Comparison of ENCODE assay signal across 8 cellular contexts in the genomic region with DNA sequence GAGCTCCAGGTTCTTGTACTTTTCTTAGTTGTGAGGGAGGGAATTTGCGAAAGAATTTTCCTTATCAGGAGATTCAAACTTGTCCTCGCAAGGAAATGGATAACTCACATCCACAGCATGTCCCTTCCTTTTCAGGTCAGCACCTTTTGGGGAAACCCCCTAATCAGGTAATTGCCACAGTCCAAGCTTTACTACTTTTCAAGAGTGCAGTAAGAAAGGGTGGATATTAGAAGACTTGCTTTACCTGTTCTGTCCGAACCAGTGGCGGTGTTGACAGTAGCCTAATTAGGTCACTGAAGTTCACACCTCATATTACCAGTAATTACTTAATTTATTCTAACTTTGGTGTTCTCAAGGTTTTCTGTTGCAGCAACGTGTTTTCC. TPM values are rescaled to one million over a fixed set of nuclear protein-coding genes. Genes with fewer than 3 reads are reported as not detected.
A peak's percentile ranks its signal among the peaks of the same experiment; 100 is the strongest.
DNase-seq lines count a peak whose midpoint lies in the region; ATAC-seq, FAIRE-seq and TF ChIP-seq lines count a peak whose summit lies in the region.

No MANE protein-coding gene starts in this region.

- POLR2A ChIA-PET in activated naive CD8-positive, alpha-beta T cell treated with anti-CD3 and anti-CD28 coated beads, Interleukin-2, amount 10 ng/mL, durations not matched to agents 7 days and 5 days (lab: Charles Lee), result interaction anchor here (1.1 to 1.4 kb wide), 2 partner anchors 18 to 48 kb away, joined by 3 to 4 read pairs; no protein-coding TSS in a partner anchor

- H3K4me3 Mint-ChIP-seq in activated naive CD8-positive, alpha-beta T cell treated with anti-CD3 and anti-CD28 coated beads, Interleukin-2, amount 10 ng/mL, durations not matched to agents 7 days and 5 days, result peak overlapping the region; percentile 95

- H3K27ac ChIP-seq in C4-2B (peak overlapping the region; percentile 87), kidney (ENCODE audit: low read depth in 2 of 2, low read length in 2 of 2) (peak overlapping the region; percentile 4 to 51), testis (peak overlapping the region; percentile 61 to 85)

- H3K9me3 ChIP-seq in kidney (ENCODE audit: control insufficient read depth in 1 of 2, low read length in 2 of 2), result no peaks in the 10 kb centered on the region
- H3K9me3 ChIP-seq in testis, result no peaks in the 10 kb centered on the region

- intact Hi-C loops in kidney (cut with DNase I), result no loop called here
- intact Hi-C loops in testis (cut with DNase I; ENCODE audit: low total_unique reads), result no loop called here

- DNase-seq in activated naive CD8-positive, alpha-beta T cell treated with anti-CD3 and anti-CD28 coated beads, Interleukin-2, amount 10 ng/mL, durations not matched to agents 7 days and 5 days, result no peak
- DNase-seq in kidney, result no peak
- no peak for DNase-seq in testis
- no peak for DNase-seq in D341Med (ENCODE audit: low spot score)
- no peak for DNase-seq in NCI-H345 (lab: John Stamatoyannopoulos, UW)

- peaks cover 4% of the 10 kb centered on the region for H3K9me3 Mint-ChIP-seq in activated naive CD8-positive, alpha-beta T cell treated with anti-CD3 and anti-CD28 coated beads, Interleukin-2, amount 10 ng/mL, durations not matched to agents 7 days and 5 days

- H3K4me1 ChIP-seq in kidney (ENCODE audit: control insufficient read depth in 1 of 2, insufficient read depth in 1 of 2, low read depth in 1 of 2, low read length in 2 of 2) (peaks cover 9 to 16% of the 10 kb centered on the region in 2 donors), testis (peaks cover 6% of the 10 kb centered on the region)

- ATAC-seq in GM19438 (IDR thresholded peaks at IDR 0.05; ENCODE audit: low read depth, unreplicated experiment), result peak; percentile 6
- ATAC-seq in HG03439 (IDR thresholded peaks at IDR 0.05; ENCODE audit: unreplicated experiment), result peak; percentile 33
- ATAC-seq in activated naive CD8-positive, alpha-beta T cell treated with anti-CD3 and anti-CD28 coated beads, Interleukin-2, amount 10 ng/mL, durations not matched to agents 7 days and 5 days (ENCODE audit: low read depth), result no peak

- peak overlapping the region; percentile 93 for H3K27ac Mint-ChIP-seq in activated naive CD8-positive, alpha-beta T cell treated with anti-CD3 and anti-CD28 coated beads, Interleukin-2, amount 10 ng/mL, durations not matched to agents 7 days and 5 days

- no peak for FAIRE-seq in kidney (lab: Jason Lieb, UNC)

- H3K4me3 ChIP-seq in kidney (ENCODE audit: low read length in 2 of 2) (peak overlapping the region; percentile 78 to 93), testis (peak overlapping the region; percentile 86 to 93)

- TF ChIP-seq POLR2A in testis (IDR thresholded peaks at IDR 0.05), result no peak

- no peaks in the 10 kb centered on the region for H3K27me3 ChIP-seq in testis

- TF ChIP-seq CTCF in C4-2B (conservative IDR thresholded peaks at IDR 0.05), result no peak
- TF ChIP-seq CTCF in kidney (IDR thresholded peaks at IDR 0.05; ENCODE audit: borderline replicate concordance, extremely low read depth, insufficient read depth), result no peak
- TF ChIP-seq CTCF in testis (IDR thresholded peaks at IDR 0.05), result no peak

- peaks cover 13% of the 10 kb centered on the region for H3K36me3 Mint-ChIP-seq in activated naive CD8-positive, alpha-beta T cell treated with anti-CD3 and anti-CD28 coated beads, Interleukin-2, amount 10 ng/mL, durations not matched to agents 7 days and 5 days

- H3K27me3 Mint-ChIP-seq in activated naive CD8-positive, alpha-beta T cell treated with anti-CD3 and anti-CD28 coated beads, Interleukin-2, amount 10 ng/mL, durations not matched to agents 7 days and 5 days, result no peaks in the 10 kb centered on the region

- 2 to 5% methylated on average over 5 of the region's 5 CpGs for WGBS in testis, 2 donors

- H3K4me1 Mint-ChIP-seq in activated naive CD8-positive, alpha-beta T cell treated with anti-CD3 and anti-CD28 coated beads, Interleukin-2, amount 10 ng/mL, durations not matched to agents 7 days and 5 days, result peaks cover 35% of the 10 kb centered on the region

- peak overlapping the region; percentile 75 for H3K9ac ChIP-seq in kidney (ENCODE audit: low read length in 2 of 2)

- H3K36me3 ChIP-seq in kidney (ENCODE audit: control insufficient read depth in 1 of 2, insufficient read depth in 2 of 2, low read length in 2 of 2) (no peaks in the 10 kb centered on the region), testis (ENCODE audit: low read depth, missing control alignments) (no peaks in the 10 kb centered on the region)

RNA-seq across cellular contexts. Expression of a gene that starts 6.7 kb away (rescaled TPM):
- under 1 TPM in 1 of 2 experiments, not detected in 1; 0.08 TPM for total RNA-seq in activated naive CD8-positive, alpha-beta T cell treated with anti-CD3 and anti-CD28 coated beads, Interleukin-2, amount 10 ng/mL, durations not matched to agents 7 days and 5 days
- 0.13 TPM for total RNA-seq in kidney
- polyA plus RNA-seq in kidney (ENCODE audit: insufficient read depth, low read depth, low replicate concordance), result not detected
- 10 to 100 TPM; 24.8 to 64.6 TPM for total RNA-seq in testis
- polyA plus RNA-seq in testis (ENCODE audit: insufficient read depth, low read depth, low replicate concordance), result 47.0 TPM

Comparison
In these comparisons a context has a peak if more than half of its experiments do, and no peak if none do; other contexts are left out.
1. H3K27ac ChIP-seq: peak in every context shown above with its lines; median percentile 87 in C4-2B; 73 in testis; 28 in kidney.
2. RNA of a gene that starts 6.7 kb away (total RNA-seq): 24.8 to 64.6 TPM in testis; 0.13 TPM in kidney (single experiment) and 0.08 TPM in activated naive CD8-positive, alpha-beta T cell treated with anti-CD3 and anti-CD28 coated beads, Interleukin-2, amount 10 ng/mL, durations not matched to agents 7 days and 5 days; every median in the first group is over 10 times any median in the second.